ENCODE assay signal across 1 cellular context in genomic region chr19:41959056-41960053, GRCh38.
TF ChIP-seq lines count a peak whose summit lies in the region.

Gene RABAC1 (minus strand): TSS chr19:41959321. CDS start chr19:41959292, 29 bp downstream.

TF ChIP-seq in HepG2, 621 proteins besides CTCF, POLR2A, EP300 and RAD21 (continued from another document and continues in another):
- TF ChIP-seq ZNF646 (CRISPR knock-in tag; IDR thresholded peaks at IDR 0.05) = no peak
- TF ChIP-seq GLI4 (CRISPR knock-in tag; IDR thresholded peaks at IDR 0.05; ENCODE audit: borderline replicate concordance) = no peak
- no peak for TF ChIP-seq BATF2 (CRISPR knock-in tag; IDR thresholded peaks at IDR 0.05)
- peak; percentile 64 for TF ChIP-seq SP4 (CRISPR knock-in tag; IDR thresholded peaks at IDR 0.05)
- TF ChIP-seq TCF12 (IDR thresholded peaks at IDR 0.05) = no peak
- peak; percentile 65; the same call in 1 of the 2 replicates for TF ChIP-seq TCF12 (CRISPR knock-in tag; IDR thresholded peaks at IDR 0.05)
- TF ChIP-seq ZHX2 (IDR thresholded peaks at IDR 0.05; ENCODE audit: low read depth) = peak; percentile 41; the same call in 1 of the 2 replicates
- TF ChIP-seq ZHX2 (CRISPR knock-in tag; IDR thresholded peaks at IDR 0.05; ENCODE audit: borderline replicate concordance) = no peak
- TF ChIP-seq ZNF772 (CRISPR knock-in tag; IDR thresholded peaks at IDR 0.05) = 0 out of 2 replicates have a peak, but pooled peaks have one; percentile 56
- no peak for TF ChIP-seq ZNF382 (CRISPR knock-in tag; IDR thresholded peaks at IDR 0.05; ENCODE audit: borderline replicate concordance)
- TF ChIP-seq ZNF276 (CRISPR knock-in tag; IDR thresholded peaks at IDR 0.05; ENCODE audit: low read depth) = no peak
- no peak for TF ChIP-seq PAX8 (CRISPR knock-in tag; IDR thresholded peaks at IDR 0.05; ENCODE audit: borderline replicate concordance)
- TF ChIP-seq SIX1 (CRISPR knock-in tag; IDR thresholded peaks at IDR 0.05; ENCODE audit: borderline replicate concordance) = no peak
- TF ChIP-seq NR2F2 (IDR thresholded peaks at IDR 0.05; ENCODE audit: borderline replicate concordance, low read depth) = no peak
- TF ChIP-seq LCORL (IDR thresholded peaks at IDR 0.05) = no peak
- peak; percentile 27; the same call in 1 of the 2 replicates for TF ChIP-seq LCORL (CRISPR knock-in tag; IDR thresholded peaks at IDR 0.05)
- no peak for TF ChIP-seq NR0B2 (CRISPR knock-in tag; IDR thresholded peaks at IDR 0.05)
- TF ChIP-seq GATA4 (IDR thresholded peaks at IDR 0.05; ENCODE audit: borderline replicate concordance, low read depth) = no peak
- TF ChIP-seq ZNF674 (CRISPR knock-in tag; IDR thresholded peaks at IDR 0.05; ENCODE audit: low read depth) = no peak
- TF ChIP-seq NKX3-1 (CRISPR knock-in tag; IDR thresholded peaks at IDR 0.05) = no peak
- TF ChIP-seq ZNF17 (CRISPR knock-in tag; IDR thresholded peaks at IDR 0.05) = no peak
- TF ChIP-seq ZNF576 (CRISPR knock-in tag; IDR thresholded peaks at IDR 0.05) = no peak
- TF ChIP-seq PPARG (CRISPR knock-in tag; conservative IDR thresholded peaks at IDR 0.05) = no peak
- TF ChIP-seq HIVEP1 (CRISPR knock-in tag; IDR thresholded peaks at IDR 0.05) = no peak
- no peak; the same call in 1 of the 2 replicates for TF ChIP-seq ZNF556 (CRISPR knock-in tag; IDR thresholded peaks at IDR 0.05; ENCODE audit: borderline replicate concordance)
- TF ChIP-seq RFXANK (CRISPR knock-in tag; IDR thresholded peaks at IDR 0.05) = no peak
- TF ChIP-seq TBX2 (CRISPR knock-in tag; IDR thresholded peaks at IDR 0.05; ENCODE audit: borderline replicate concordance) = no peak
- TF ChIP-seq ZBED4 (CRISPR knock-in tag; IDR thresholded peaks at IDR 0.05; ENCODE audit: borderline replicate concordance) = no peak
- TF ChIP-seq SMYD3 (CRISPR knock-in tag; IDR thresholded peaks at IDR 0.05) = no peak
- no peak for TF ChIP-seq BORCS8-MEF2B (CRISPR knock-in tag; IDR thresholded peaks at IDR 0.05)
- TF ChIP-seq IRF2 (CRISPR knock-in tag; IDR thresholded peaks at IDR 0.05) = peak; percentile 90
